8 cellular contexts compared by ENCODE assay signal in the genomic region with DNA sequence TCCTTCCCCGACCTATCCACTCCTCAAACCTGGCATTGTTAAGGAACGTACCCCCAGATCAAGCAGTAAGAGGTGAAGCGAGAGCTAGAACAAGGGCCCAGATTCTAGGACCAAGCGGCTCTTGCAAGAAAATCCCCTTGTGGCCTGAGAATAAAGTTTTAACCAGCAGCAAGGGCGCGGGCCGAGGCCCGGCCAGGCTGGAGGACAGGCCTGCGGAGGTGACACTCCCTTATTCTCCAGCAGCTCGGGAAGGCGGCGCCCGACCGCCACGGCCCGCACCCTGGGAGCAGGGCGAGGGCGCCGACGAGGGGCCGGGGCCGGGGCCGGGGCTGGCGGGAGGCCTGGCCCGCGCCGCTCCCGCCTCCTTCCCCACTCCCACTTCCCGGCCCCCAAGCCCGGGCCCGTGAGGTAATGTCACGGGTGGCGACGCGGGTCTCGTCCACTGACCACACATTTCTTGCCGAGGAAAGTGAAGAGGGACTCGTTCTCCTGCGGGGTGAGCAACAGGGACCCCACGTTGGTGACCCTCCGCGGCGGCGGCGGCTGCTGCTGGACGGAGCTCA. TPM values are rescaled to one million over a fixed set of nuclear protein-coding genes. Genes with fewer than 3 reads are reported as not detected.
DNase-seq lines count a peak whose midpoint lies in the region; ATAC-seq and TF ChIP-seq lines count a peak whose summit lies in the region.

No MANE protein-coding gene starts in this region.

- no peaks in the 10 kb centered on the region for H3K27me3 Mint-ChIP-seq in activated CD4-positive, alpha-beta T cell treated with anti-CD3 and anti-CD28 coated beads for 36 hours
- H3K27me3 Mint-ChIP-seq in activated naive CD8-positive, alpha-beta T cell, result no peaks in the 10 kb centered on the region
- H3K27me3 Mint-ChIP-seq in osteocyte (ENCODE audit: unreplicated experiment), result no peaks in the 10 kb centered on the region

- no peaks in the 10 kb centered on the region for H3K9me3 Mint-ChIP-seq in activated CD4-positive, alpha-beta T cell treated with anti-CD3 and anti-CD28 coated beads for 36 hours (ENCODE audit: low read depth)
- no peaks in the 10 kb centered on the region for H3K9me3 Mint-ChIP-seq in activated naive CD8-positive, alpha-beta T cell (ENCODE audit: low read depth)
- no peaks in the 10 kb centered on the region for H3K9me3 Mint-ChIP-seq in osteocyte (ENCODE audit: unreplicated experiment)

- ATAC-seq in activated CD4-positive, alpha-beta T cell treated with anti-CD3 and anti-CD28 coated beads for 36 hours, result peak; percentile 10
- ATAC-seq in HG02840 (IDR thresholded peaks at IDR 0.05; ENCODE audit: low FRiP score, unreplicated experiment) (peak; percentile 16), Right ventricle myocardium superior (ENCODE audit: poor library complexity) (peak; percentile 57)

- peak overlapping the region; percentile 94 for H3K27ac Mint-ChIP-seq in activated CD4-positive, alpha-beta T cell treated with anti-CD3 and anti-CD28 coated beads for 36 hours
- H3K27ac Mint-ChIP-seq in activated naive CD8-positive, alpha-beta T cell, result peak overlapping the region; percentile 92
- H3K27ac Mint-ChIP-seq in osteocyte (ENCODE audit: unreplicated experiment), result peak overlapping the region; percentile 96

- POLR2A ChIA-PET in activated CD4-positive, alpha-beta T cell treated with anti-CD3 and anti-CD28 coated beads for 36 hours (lab: Charles Lee), result interaction anchor here (1.7 kb wide), 1 partner anchor 33 kb away, joined by 6 read pairs; no protein-coding TSS in a partner anchor

- CTCF ChIA-PET in activated CD4-positive, alpha-beta T cell treated with anti-CD3 and anti-CD28 coated beads for 36 hours (lab: Charles Lee), result interaction anchor here (0.7 to 1.6 kb wide), 4 partner anchors 10 to 214 kb away, joined by 3 to 5 read pairs (median 4); partner anchors contain the start of gene IQUB

- peaks cover 58% of the 10 kb centered on the region for H3K4me1 Mint-ChIP-seq in activated CD4-positive, alpha-beta T cell treated with anti-CD3 and anti-CD28 coated beads for 36 hours
- peaks cover 68% of the 10 kb centered on the region for H3K4me1 Mint-ChIP-seq in activated naive CD8-positive, alpha-beta T cell (ENCODE audit: low read depth)
- peaks cover 59% of the 10 kb centered on the region for H3K4me1 Mint-ChIP-seq in osteocyte (ENCODE audit: unreplicated experiment)

- peak; percentile 49 for DNase-seq in activated CD4-positive, alpha-beta T cell treated with anti-CD3 and anti-CD28 coated beads for 36 hours
- DNase-seq in activated CD4-positive, alpha-beta T cell treated with anti-CD3 and anti-CD28 coated beads, Interleukin-2, amount 50 U/mL, for 1 hour, result no peak
- DNase-seq in NCI-H2171 treated with DMSO at 0.1 percent for 48 hours (lab: John Stamatoyannopoulos, UW) (peak; percentile 55), Right ventricle myocardium superior (peak; percentile 69), osteocyte (ENCODE audit: extremely low spot score, unreplicated experiment) (peak; percentile 87), midbrain (lab: John Stamatoyannopoulos, UW) (no peak)

- peaks cover 8% of the 10 kb centered on the region for H3K36me3 Mint-ChIP-seq in activated CD4-positive, alpha-beta T cell treated with anti-CD3 and anti-CD28 coated beads for 36 hours (ENCODE audit: low read depth)
- H3K36me3 Mint-ChIP-seq in activated naive CD8-positive, alpha-beta T cell, result no peaks in the 10 kb centered on the region
- peaks cover 5% of the 10 kb centered on the region for H3K36me3 Mint-ChIP-seq in osteocyte (ENCODE audit: unreplicated experiment)

- peak overlapping the region; percentile 95 for H3K4me3 Mint-ChIP-seq in activated CD4-positive, alpha-beta T cell treated with anti-CD3 and anti-CD28 coated beads for 36 hours
- peak overlapping the region; percentile 98 for H3K4me3 Mint-ChIP-seq in activated naive CD8-positive, alpha-beta T cell
- H3K4me3 Mint-ChIP-seq in osteocyte (ENCODE audit: unreplicated experiment), result peak overlapping the region; percentile 87

- intact Hi-C loops in activated CD4-positive, alpha-beta T cell treated with anti-CD3 and anti-CD28 coated beads for 36 hours (cut with DNase I, micrococcal nuclease), result loop anchor here (2.0 kb wide), 2 partner anchors 35 to 1181 kb away; partner anchors contain the start of gene POT1 (in 1 of the 2)
- intact Hi-C loops in Right ventricle myocardium superior (cut with DNase I), result loop anchor here (10.0 kb wide), 1 partner anchor 63 kb away; no protein-coding TSS in a partner anchor

- no peak for TF ChIP-seq CTCF in osteocyte (IDR thresholded peaks at IDR 0.05)

RNA-seq across cellular contexts. Expression of gene WASL, which starts 0.6 kb away (rescaled TPM):
- total RNA-seq in activated CD4-positive, alpha-beta T cell treated with anti-CD3 and anti-CD28 coated beads for 36 hours, result 1 to 10 TPM; 5.5 TPM
- 25.7 TPM for total RNA-seq in Right ventricle myocardium superior
- 41.5 and 42.7 TPM in 2 replicates for total RNA-seq in osteocyte

Comparison
In these comparisons a context has a peak if more than half of its experiments do, and no peak if none do; other contexts are left out.
1. DNase-seq: peak in activated CD4-positive, alpha-beta T cell treated with anti-CD3 and anti-CD28 coated beads for 36 hours (single experiment), NCI-H2171 treated with DMSO at 0.1 percent for 48 hours (single experiment), Right ventricle myocardium superior (single experiment) and osteocyte (single experiment); none in activated CD4-positive, alpha-beta T cell treated with anti-CD3 and anti-CD28 coated beads, Interleukin-2, amount 50 U/mL, for 1 hour (single experiment) and midbrain (single experiment).
2. Peak in every context shown above with its lines, with median percentiles within 50 percentile points of each other: ATAC-seq, H3K27ac Mint-ChIP-seq and H3K4me3 Mint-ChIP-seq.